In genomic region chr16:24228514-24228913, GRCh38 we compare ENCODE assay signal across 7 cellular contexts. TPM values are rescaled to one million over a fixed set of nuclear protein-coding genes. Genes with fewer than 3 reads are reported as not detected.
"Had no signal": no experiment of that assay in that cellular context is flagged by ENCODE, and none has a peak within 500 bp of the region (broad histone marks: within the 10 kb centered on the region; RNA-seq: fewer than 3 reads in every experiment).

No MANE protein-coding gene starts in this region.

- H3K27ac ChIP-seq: GM23248 had no signal

- DNase-seq: GM23248, GOT3, H9, HCEC 1CT, IMR-90 had no signal

- H3K4me3 ChIP-seq: GM23248 had no signal

RNA-seq across cellular contexts. Expression of gene CACNG3, which starts 27.6 kb away (rescaled TPM):
- total RNA-seq: GM23248, H4, H9, HT-29, IMR-90 had no signal
- polyA plus RNA-seq: GM23248, IMR-90 had no signal
